ENCODE assay signal across 8 cellular contexts in genomic region chr11:114439229-114440120, GRCh38.
DNase-seq lines count a peak whose midpoint lies in the region; ATAC-seq lines count a peak whose summit lies in the region.

Gene REXO2 (plus strand): TSS chr11:114439467. CDS start chr11:114439529, 62 bp downstream.

- ATAC-seq in GM19035 (IDR thresholded peaks at IDR 0.05; ENCODE audit: unreplicated experiment) (peak; percentile 99), HG03354 (IDR thresholded peaks at IDR 0.05; ENCODE audit: poor library complexity, severe bottlenecking, unreplicated experiment) (peak; percentile 100)
- ATAC-seq in activated CD4-positive, CD25-positive, alpha-beta regulatory T cell treated with anti-CD3 and anti-CD28 coated beads, Interleukin-2, amount 50 U/mL, for 24 hours: peak; percentile 97 to 98

- DNase-seq in AML-193 (lab: John Stamatoyannopoulos, UW) (peak; percentile 87 to 90), NCI-H446 treated with DMSO at 0.1 percent for 48 hours (lab: John Stamatoyannopoulos, UW) (peak; percentile 83), cerebellar cortex (ENCODE audit: low spot score) (peak; percentile 97), islet precursor cell (peak; percentile 97)
- peak; percentile 83 to 91 (median 87) for DNase-seq in stimulated activated CD4-positive, alpha-beta T cell treated with anti-CD3 and anti-CD28 coated beads, Interleukin-12 subunit alpha, Interleukin-12 subunit beta, amount 100 ng/mL, for 48 hours (ENCODE audit: low read depth in 2 of 3, low spot score in 1 of 3)

Comparison
In these comparisons a context has a peak if more than half of its experiments do, and no peak if none do; other contexts are left out.
1. Peak in every context shown above with its lines: DNase-seq and ATAC-seq.